ENCODE assay signal across 1 cellular context in the genomic region with DNA sequence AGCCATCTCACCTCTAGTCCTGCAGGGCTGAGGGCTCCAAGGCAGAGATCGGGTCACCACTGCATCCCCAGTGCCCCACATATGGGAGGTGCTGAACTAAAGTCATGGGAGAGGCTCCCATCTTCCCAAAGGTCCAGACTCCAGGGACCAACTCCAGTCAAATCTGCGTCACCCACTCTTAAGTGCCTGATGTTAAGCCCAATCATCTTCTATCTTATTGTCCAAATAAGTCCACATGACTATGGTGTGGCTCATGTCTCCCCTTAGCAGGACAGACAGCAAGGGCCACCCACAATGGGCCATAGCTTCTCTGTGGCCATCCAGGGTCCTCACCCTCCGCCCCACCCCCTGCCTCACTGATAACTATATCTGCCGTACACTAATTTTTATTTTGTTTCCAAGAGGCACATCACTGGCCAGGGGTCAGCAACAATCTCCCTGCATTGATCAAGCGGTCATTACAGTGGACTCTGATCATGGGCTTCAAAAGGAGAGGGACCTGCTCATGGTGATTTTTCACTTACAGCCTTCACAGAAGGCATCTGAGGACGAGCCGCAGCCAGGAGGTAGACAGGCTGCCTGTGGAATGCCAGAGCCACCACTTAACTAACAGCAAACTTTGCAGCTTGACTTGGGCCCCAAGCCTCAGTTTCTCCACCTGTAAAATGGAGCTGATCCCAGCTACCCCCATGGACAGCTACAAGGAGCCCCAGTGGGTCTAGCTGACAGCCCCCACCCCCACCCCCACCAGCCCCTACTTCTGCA.
TF ChIP-seq lines count a peak whose summit lies in the region.

No MANE protein-coding gene starts in this region.

TF ChIP-seq in HepG2, 621 proteins besides CTCF, POLR2A, EP300 and RAD21 (continued from another document and continues in another):
- TF ChIP-seq, protein P1, sequence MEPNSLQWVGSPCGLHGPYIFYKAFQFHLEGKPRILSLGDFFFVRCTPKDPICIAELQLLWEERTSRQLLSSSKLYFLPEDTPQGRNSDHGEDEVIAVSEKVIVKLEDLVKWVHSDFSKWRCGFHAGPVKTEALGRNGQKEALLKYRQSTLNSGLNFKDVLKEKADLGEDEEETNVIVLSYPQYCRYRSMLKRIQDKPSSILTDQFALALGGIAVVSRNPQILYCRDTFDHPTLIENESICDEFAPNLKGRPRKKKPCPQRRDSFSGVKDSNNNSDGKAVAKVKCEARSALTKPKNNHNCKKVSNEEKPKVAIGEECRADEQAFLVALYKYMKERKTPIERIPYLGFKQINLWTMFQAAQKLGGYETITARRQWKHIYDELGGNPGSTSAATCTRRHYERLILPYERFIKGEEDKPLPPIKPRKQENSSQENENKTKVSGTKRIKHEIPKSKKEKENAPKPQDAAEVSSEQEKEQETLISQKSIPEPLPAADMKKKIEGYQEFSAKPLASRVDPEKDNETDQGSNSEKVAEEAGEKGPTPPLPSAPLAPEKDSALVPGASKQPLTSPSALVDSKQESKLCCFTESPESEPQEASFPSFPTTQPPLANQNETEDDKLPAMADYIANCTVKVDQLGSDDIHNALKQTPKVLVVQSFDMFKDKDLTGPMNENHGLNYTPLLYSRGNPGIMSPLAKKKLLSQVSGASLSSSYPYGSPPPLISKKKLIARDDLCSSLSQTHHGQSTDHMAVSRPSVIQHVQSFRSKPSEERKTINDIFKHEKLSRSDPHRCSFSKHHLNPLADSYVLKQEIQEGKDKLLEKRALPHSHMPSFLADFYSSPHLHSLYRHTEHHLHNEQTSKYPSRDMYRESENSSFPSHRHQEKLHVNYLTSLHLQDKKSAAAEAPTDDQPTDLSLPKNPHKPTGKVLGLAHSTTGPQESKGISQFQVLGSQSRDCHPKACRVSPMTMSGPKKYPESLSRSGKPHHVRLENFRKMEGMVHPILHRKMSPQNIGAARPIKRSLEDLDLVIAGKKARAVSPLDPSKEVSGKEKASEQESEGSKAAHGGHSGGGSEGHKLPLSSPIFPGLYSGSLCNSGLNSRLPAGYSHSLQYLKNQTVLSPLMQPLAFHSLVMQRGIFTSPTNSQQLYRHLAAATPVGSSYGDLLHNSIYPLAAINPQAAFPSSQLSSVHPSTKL (CRISPR knock-in tag; IDR thresholded peaks at IDR 0.05): no peak
- TF ChIP-seq SMYD3 (CRISPR knock-in tag; IDR thresholded peaks at IDR 0.05) (no peak), STAT5B (CRISPR knock-in tag; IDR thresholded peaks at IDR 0.05) (no peak), SMARCE1 (IDR thresholded peaks at IDR 0.05; ENCODE audit: borderline replicate concordance) (no peak), RBM22 (optimal IDR thresholded peaks at IDR 0.05; ENCODE audit: low read length) (peak; percentile 31), KLF9 (CRISPR knock-in tag; IDR thresholded peaks at IDR 0.05; ENCODE audit: low read depth) (no peak), ZNF350 (CRISPR knock-in tag; IDR thresholded peaks at IDR 0.05; ENCODE audit: borderline replicate concordance, low read depth) (peak; percentile 28; the same call in 1 of the 2 replicates), TSC22D2 (CRISPR knock-in tag; IDR thresholded peaks at IDR 0.05; ENCODE audit: borderline replicate concordance) (no peak), MYNN (CRISPR knock-in tag; IDR thresholded peaks at IDR 0.05; ENCODE audit: low read depth) (no peak), DR1 (CRISPR knock-in tag; IDR thresholded peaks at IDR 0.05) (no peak), MYC (CRISPR knock-in tag; IDR thresholded peaks at IDR 0.05; ENCODE audit: borderline replicate concordance) (no peak), SIX4 (CRISPR knock-in tag; IDR thresholded peaks at IDR 0.05) (no peak), HMG20B (CRISPR knock-in tag; conservative IDR thresholded peaks at IDR 0.05) (no peak), ZNF614 (CRISPR knock-in tag; IDR thresholded peaks at IDR 0.05; ENCODE audit: borderline replicate concordance) (no peak), ZNF615 (CRISPR knock-in tag; IDR thresholded peaks at IDR 0.05; ENCODE audit: borderline replicate concordance) (no peak), CCDC6 (CRISPR knock-in tag; IDR thresholded peaks at IDR 0.05) (no peak), RXRB (CRISPR knock-in tag; IDR thresholded peaks at IDR 0.05; ENCODE audit: borderline replicate concordance) (peak; percentile 27; the same call in 1 of the 2 replicates), KDM6A (CRISPR knock-in tag; IDR thresholded peaks at IDR 0.05; ENCODE audit: low read depth) (no peak), TP53 (CRISPR knock-in tag; conservative IDR thresholded peaks at IDR 0.05) (no peak), JARID2 (CRISPR knock-in tag; IDR thresholded peaks at IDR 0.05; ENCODE audit: insufficient replicate concordance) (no peak), AGO2 (optimal IDR thresholded peaks at IDR 0.05; ENCODE audit: low read depth, low read length) (no peak), GATAD2A (CRISPR knock-in tag; IDR thresholded peaks at IDR 0.05) (no peak), KLF15 (CRISPR knock-in tag; IDR thresholded peaks at IDR 0.05; ENCODE audit: borderline replicate concordance) (no peak), DMAP1 (CRISPR knock-in tag; IDR thresholded peaks at IDR 0.05) (no peak), SRSF9 (IDR thresholded peaks at IDR 0.05; ENCODE audit: borderline replicate concordance, insufficient read depth, low read depth, low read length, poor library complexity, severe bottlenecking) (no peak), ZNF256 (CRISPR knock-in tag; conservative IDR thresholded peaks at IDR 0.05) (no peak), TAF1 (CRISPR knock-in tag; IDR thresholded peaks at IDR 0.05) (no peak), MIXL1 (CRISPR knock-in tag; IDR thresholded peaks at IDR 0.05) (no peak), MED13 (CRISPR knock-in tag; IDR thresholded peaks at IDR 0.05) (no peak), CBX2 (IDR thresholded peaks at IDR 0.05; ENCODE audit: low read depth, low read length) (no peak), CBX2 (CRISPR knock-in tag; IDR thresholded peaks at IDR 0.05; ENCODE audit: low read depth) (no peak), PTBP1 (IDR thresholded peaks at IDR 0.05; ENCODE audit: low read depth, low read length, poor library complexity, severe bottlenecking) (no peak), RXRA (CRISPR knock-in tag; IDR thresholded peaks at IDR 0.05) (peak; percentile 68; the same call in 1 of the 2 replicates), NFIB (CRISPR knock-in tag; IDR thresholded peaks at IDR 0.05; ENCODE audit: borderline replicate concordance) (no peak), NCOR1 (IDR thresholded peaks at IDR 0.05; ENCODE audit: borderline replicate concordance, low read length) (peak; percentile 37; the same call in 1 of the 2 replicates), KMT2B (CRISPR knock-in tag; IDR thresholded peaks at IDR 0.05) (no peak), ZNF337 (CRISPR knock-in tag; IDR thresholded peaks at IDR 0.05; ENCODE audit: borderline replicate concordance, low read depth) (no peak), CHD2 (IDR thresholded peaks at IDR 0.05; ENCODE audit: low read depth, low read length) (no peak), JUN (CRISPR knock-in tag; IDR thresholded peaks at IDR 0.05) (no peak), ZNF629 (CRISPR knock-in tag; conservative IDR thresholded peaks at IDR 0.05) (peak; percentile 94), GTF3A (CRISPR knock-in tag; conservative IDR thresholded peaks at IDR 0.05) (no peak), CHCHD3 (CRISPR knock-in tag; IDR thresholded peaks at IDR 0.05) (no peak), KDM5B (CRISPR knock-in tag; IDR thresholded peaks at IDR 0.05; ENCODE audit: borderline replicate concordance) (0 out of 2 replicates have a peak, but pooled peaks have one; percentile 5), TBX2 (CRISPR knock-in tag; IDR thresholded peaks at IDR 0.05; ENCODE audit: borderline replicate concordance) (0 out of 2 replicates have a peak, but pooled peaks have one; percentile 20), ZFP1 (CRISPR knock-in tag; IDR thresholded peaks at IDR 0.05) (no peak)
- TF ChIP-seq, protein P2, sequence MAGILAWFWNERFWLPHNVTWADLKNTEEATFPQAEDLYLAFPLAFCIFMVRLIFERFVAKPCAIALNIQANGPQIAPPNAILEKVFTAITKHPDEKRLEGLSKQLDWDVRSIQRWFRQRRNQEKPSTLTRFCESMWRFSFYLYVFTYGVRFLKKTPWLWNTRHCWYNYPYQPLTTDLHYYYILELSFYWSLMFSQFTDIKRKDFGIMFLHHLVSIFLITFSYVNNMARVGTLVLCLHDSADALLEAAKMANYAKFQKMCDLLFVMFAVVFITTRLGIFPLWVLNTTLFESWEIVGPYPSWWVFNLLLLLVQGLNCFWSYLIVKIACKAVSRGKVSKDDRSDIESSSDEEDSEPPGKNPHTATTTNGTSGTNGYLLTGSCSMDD (CRISPR knock-in tag; IDR thresholded peaks at IDR 0.05): no peak
- TF ChIP-seq, protein P3, sequence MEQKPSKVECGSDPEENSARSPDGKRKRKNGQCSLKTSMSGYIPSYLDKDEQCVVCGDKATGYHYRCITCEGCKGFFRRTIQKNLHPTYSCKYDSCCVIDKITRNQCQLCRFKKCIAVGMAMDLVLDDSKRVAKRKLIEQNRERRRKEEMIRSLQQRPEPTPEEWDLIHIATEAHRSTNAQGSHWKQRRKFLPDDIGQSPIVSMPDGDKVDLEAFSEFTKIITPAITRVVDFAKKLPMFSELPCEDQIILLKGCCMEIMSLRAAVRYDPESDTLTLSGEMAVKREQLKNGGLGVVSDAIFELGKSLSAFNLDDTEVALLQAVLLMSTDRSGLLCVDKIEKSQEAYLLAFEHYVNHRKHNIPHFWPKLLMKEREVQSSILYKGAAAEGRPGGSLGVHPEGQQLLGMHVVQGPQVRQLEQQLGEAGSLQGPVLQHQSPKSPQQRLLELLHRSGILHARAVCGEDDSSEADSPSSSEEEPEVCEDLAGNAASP (CRISPR knock-in tag; IDR thresholded peaks at IDR 0.05; ENCODE audit: borderline replicate concordance): peak; percentile 74; the same call in 1 of the 2 replicates
- TF ChIP-seq, protein P4, sequence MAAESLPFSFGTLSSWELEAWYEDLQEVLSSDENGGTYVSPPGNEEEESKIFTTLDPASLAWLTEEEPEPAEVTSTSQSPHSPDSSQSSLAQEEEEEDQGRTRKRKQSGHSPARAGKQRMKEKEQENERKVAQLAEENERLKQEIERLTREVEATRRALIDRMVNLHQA (CRISPR knock-in tag; IDR thresholded peaks at IDR 0.05): no peak
- TF ChIP-seq, protein P5, sequence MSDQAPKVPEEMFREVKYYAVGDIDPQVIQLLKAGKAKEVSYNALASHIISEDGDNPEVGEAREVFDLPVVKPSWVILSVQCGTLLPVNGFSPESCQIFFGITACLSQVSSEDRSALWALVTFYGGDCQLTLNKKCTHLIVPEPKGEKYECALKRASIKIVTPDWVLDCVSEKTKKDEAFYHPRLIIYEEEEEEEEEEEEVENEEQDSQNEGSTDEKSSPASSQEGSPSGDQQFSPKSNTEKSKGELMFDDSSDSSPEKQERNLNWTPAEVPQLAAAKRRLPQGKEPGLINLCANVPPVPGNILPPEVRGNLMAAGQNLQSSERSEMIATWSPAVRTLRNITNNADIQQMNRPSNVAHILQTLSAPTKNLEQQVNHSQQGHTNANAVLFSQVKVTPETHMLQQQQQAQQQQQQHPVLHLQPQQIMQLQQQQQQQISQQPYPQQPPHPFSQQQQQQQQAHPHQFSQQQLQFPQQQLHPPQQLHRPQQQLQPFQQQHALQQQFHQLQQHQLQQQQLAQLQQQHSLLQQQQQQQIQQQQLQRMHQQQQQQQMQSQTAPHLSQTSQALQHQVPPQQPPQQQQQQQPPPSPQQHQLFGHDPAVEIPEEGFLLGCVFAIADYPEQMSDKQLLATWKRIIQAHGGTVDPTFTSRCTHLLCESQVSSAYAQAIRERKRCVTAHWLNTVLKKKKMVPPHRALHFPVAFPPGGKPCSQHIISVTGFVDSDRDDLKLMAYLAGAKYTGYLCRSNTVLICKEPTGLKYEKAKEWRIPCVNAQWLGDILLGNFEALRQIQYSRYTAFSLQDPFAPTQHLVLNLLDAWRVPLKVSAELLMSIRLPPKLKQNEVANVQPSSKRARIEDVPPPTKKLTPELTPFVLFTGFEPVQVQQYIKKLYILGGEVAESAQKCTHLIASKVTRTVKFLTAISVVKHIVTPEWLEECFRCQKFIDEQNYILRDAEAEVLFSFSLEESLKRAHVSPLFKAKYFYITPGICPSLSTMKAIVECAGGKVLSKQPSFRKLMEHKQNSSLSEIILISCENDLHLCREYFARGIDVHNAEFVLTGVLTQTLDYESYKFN (CRISPR knock-in tag; conservative IDR thresholded peaks at IDR 0.05): 0 out of 2 replicates have a peak, but pooled peaks have one; percentile 18
- TF ChIP-seq, protein P6, sequence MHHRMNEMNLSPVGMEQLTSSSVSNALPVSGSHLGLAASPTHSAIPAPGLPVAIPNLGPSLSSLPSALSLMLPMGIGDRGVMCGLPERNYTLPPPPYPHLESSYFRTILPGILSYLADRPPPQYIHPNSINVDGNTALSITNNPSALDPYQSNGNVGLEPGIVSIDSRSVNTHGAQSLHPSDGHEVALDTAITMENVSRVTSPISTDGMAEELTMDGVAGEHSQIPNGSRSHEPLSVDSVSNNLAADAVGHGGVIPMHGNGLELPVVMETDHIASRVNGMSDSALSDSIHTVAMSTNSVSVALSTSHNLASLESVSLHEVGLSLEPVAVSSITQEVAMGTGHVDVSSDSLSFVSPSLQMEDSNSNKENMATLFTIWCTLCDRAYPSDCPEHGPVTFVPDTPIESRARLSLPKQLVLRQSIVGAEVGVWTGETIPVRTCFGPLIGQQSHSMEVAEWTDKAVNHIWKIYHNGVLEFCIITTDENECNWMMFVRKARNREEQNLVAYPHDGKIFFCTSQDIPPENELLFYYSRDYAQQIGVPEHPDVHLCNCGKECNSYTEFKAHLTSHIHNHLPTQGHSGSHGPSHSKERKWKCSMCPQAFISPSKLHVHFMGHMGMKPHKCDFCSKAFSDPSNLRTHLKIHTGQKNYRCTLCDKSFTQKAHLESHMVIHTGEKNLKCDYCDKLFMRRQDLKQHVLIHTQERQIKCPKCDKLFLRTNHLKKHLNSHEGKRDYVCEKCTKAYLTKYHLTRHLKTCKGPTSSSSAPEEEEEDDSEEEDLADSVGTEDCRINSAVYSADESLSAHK (CRISPR knock-in tag; IDR thresholded peaks at IDR 0.05; ENCODE audit: borderline replicate concordance): no peak
- TF ChIP-seq, protein P7, sequence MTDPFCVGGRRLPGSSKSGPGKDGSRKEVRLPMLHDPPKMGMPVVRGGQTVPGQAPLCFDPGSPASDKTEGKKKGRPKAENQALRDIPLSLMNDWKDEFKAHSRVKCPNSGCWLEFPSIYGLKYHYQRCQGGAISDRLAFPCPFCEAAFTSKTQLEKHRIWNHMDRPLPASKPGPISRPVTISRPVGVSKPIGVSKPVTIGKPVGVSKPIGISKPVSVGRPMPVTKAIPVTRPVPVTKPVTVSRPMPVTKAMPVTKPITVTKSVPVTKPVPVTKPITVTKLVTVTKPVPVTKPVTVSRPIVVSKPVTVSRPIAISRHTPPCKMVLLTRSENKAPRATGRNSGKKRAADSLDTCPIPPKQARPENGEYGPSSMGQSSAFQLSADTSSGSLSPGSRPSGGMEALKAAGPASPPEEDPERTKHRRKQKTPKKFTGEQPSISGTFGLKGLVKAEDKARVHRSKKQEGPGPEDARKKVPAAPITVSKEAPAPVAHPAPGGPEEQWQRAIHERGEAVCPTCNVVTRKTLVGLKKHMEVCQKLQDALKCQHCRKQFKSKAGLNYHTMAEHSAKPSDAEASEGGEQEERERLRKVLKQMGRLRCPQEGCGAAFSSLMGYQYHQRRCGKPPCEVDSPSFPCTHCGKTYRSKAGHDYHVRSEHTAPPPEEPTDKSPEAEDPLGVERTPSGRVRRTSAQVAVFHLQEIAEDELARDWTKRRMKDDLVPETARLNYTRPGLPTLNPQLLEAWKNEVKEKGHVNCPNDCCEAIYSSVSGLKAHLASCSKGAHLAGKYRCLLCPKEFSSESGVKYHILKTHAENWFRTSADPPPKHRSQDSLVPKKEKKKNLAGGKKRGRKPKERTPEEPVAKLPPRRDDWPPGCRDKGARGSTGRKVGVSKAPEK (CRISPR knock-in tag; IDR thresholded peaks at IDR 0.05; ENCODE audit: borderline replicate concordance): no peak
- TF ChIP-seq, protein P8, sequence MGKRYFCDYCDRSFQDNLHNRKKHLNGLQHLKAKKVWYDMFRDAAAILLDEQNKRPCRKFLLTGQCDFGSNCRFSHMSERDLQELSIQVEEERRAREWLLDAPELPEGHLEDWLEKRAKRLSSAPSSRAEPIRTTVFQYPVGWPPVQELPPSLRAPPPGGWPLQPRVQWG (CRISPR knock-in tag; IDR thresholded peaks at IDR 0.05; ENCODE audit: borderline replicate concordance, low read depth): no peak
